In the genomic region with DNA sequence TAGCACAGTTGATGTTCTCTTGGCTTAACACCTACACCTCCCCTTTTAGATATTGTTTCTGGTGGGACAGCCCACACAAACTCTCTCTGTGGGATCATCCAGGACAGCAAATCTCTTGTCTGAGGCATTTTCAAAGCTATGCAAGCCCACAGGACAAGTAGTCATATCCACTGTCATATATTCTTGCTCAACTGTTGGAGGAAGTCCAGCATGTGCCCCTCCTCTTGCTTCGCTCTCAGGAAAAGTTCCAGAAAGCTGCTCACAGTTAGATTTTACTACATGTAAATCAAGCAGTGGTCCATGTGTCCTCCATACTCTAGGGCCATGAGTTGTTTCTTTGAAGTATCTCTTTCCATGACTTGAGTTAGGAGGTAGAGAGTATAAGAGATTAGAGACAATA, we compare ENCODE assay signal across 1 cellular context.
TF ChIP-seq lines count a peak whose summit lies in the region.

No MANE protein-coding gene starts in this region.

TF ChIP-seq in HepG2, 621 proteins besides CTCF, POLR2A, EP300 and RAD21 (continued from another document):
- TF ChIP-seq, protein P1, sequence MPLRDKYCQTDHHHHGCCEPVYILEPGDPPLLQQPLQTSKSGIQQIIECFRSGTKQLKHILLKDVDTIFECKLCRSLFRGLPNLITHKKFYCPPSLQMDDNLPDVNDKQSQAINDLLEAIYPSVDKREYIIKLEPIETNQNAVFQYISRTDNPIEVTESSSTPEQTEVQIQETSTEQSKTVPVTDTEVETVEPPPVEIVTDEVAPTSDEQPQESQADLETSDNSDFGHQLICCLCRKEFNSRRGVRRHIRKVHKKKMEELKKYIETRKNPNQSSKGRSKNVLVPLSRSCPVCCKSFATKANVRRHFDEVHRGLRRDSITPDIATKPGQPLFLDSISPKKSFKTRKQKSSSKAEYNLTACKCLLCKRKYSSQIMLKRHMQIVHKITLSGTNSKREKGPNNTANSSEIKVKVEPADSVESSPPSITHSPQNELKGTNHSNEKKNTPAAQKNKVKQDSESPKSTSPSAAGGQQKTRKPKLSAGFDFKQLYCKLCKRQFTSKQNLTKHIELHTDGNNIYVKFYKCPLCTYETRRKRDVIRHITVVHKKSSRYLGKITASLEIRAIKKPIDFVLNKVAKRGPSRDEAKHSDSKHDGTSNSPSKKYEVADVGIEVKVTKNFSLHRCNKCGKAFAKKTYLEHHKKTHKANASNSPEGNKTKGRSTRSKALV (CRISPR knock-in tag; IDR thresholded peaks at IDR 0.05): no peak
- TF ChIP-seq TEAD2 (CRISPR knock-in tag; IDR thresholded peaks at IDR 0.05) (no peak), ZNF607 (CRISPR knock-in tag; IDR thresholded peaks at IDR 0.05; ENCODE audit: borderline replicate concordance) (no peak), NPAS2 (CRISPR knock-in tag; IDR thresholded peaks at IDR 0.05; ENCODE audit: borderline replicate concordance) (no peak), RELA (CRISPR knock-in tag; IDR thresholded peaks at IDR 0.05) (no peak), KDM5B (CRISPR knock-in tag; IDR thresholded peaks at IDR 0.05; ENCODE audit: borderline replicate concordance) (no peak), MAZ (IDR thresholded peaks at IDR 0.05; ENCODE audit: borderline replicate concordance, low read depth, low read length) (no peak), MAZ (CRISPR knock-in tag; IDR thresholded peaks at IDR 0.05; ENCODE audit: low read depth) (no peak), CHD4 (IDR thresholded peaks at IDR 0.05; ENCODE audit: borderline replicate concordance, low read length) (no peak), ESRRA (CRISPR knock-in tag; IDR thresholded peaks at IDR 0.05; ENCODE audit: low read depth) (no peak), HOXA3 (CRISPR knock-in tag; IDR thresholded peaks at IDR 0.05) (no peak), JUN (CRISPR knock-in tag; IDR thresholded peaks at IDR 0.05) (no peak), GZF1 (CRISPR knock-in tag; IDR thresholded peaks at IDR 0.05) (no peak)
- TF ChIP-seq, protein P2, sequence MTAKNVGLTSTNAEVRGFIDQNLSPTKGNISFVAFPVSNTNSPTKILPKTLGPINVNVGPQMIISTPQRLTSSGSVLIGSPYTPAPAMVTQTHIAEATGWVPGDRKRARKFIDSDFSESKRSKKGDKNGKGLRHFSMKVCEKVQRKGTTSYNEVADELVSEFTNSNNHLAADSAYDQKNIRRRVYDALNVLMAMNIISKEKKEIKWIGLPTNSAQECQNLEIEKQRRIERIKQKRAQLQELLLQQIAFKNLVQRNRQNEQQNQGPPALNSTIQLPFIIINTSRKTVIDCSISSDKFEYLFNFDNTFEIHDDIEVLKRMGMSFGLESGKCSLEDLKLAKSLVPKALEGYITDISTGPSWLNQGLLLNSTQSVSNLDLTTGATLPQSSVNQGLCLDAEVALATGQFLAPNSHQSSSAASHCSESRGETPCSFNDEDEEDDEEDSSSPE (CRISPR knock-in tag; IDR thresholded peaks at IDR 0.05): no peak
- TF ChIP-seq, protein P3, sequence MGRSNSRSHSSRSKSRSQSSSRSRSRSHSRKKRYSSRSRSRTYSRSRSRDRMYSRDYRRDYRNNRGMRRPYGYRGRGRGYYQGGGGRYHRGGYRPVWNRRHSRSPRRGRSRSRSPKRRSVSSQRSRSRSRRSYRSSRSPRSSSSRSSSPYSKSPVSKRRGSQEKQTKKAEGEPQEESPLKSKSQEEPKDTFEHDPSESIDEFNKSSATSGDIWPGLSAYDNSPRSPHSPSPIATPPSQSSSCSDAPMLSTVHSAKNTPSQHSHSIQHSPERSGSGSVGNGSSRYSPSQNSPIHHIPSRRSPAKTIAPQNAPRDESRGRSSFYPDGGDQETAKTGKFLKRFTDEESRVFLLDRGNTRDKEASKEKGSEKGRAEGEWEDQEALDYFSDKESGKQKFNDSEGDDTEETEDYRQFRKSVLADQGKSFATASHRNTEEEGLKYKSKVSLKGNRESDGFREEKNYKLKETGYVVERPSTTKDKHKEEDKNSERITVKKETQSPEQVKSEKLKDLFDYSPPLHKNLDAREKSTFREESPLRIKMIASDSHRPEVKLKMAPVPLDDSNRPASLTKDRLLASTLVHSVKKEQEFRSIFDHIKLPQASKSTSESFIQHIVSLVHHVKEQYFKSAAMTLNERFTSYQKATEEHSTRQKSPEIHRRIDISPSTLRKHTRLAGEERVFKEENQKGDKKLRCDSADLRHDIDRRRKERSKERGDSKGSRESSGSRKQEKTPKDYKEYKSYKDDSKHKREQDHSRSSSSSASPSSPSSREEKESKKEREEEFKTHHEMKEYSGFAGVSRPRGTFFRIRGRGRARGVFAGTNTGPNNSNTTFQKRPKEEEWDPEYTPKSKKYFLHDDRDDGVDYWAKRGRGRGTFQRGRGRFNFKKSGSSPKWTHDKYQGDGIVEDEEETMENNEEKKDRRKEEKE (IDR thresholded peaks at IDR 0.05): no peak
